7 cellular contexts compared by ENCODE assay signal in the genomic region with DNA sequence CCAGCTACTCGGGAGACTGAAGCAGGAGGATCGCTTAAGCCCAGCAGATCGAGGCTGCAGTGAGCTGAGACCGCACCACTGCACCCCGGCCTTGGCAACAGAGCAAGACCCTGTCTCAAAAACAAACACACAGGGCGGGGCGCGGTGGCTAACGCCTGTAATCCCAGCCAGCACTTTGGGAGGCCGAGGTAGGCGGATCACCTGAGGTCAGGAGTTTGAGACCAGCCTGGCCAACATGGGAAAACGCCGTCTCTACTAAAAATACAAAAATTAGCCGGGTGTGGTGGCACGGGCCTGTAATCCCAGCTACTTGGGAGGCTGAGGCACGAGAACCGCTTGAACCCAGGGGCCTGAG. TPM values are rescaled to one million over a fixed set of nuclear protein-coding genes. Genes with fewer than 3 reads are reported as not detected.
DNase-seq lines count a peak whose midpoint lies in the region; ATAC-seq, FAIRE-seq and TF ChIP-seq lines count a peak whose summit lies in the region.
"Not testable (repeated sequence)": the region's sequence is repeated elsewhere in the genome, so short reads cannot be mapped to it uniquely, and the experiment has no call there.

No MANE protein-coding gene starts in this region.

- H3K79me2 ChIP-seq in astrocyte (ENCODE audit: insufficient read depth, low read length): not testable (repeated sequence)

- intact Hi-C loops in esophagus muscularis mucosa (cut with DNase I): loop anchor here (10.0 kb wide), 1 partner anchor 64 kb away; a partner anchor contains a TSS
- intact Hi-C loops in sigmoid colon (cut with DNase I): not testable (repeated sequence)

- FAIRE-seq in astrocyte (lab: Jason Lieb, UNC): not testable (repeated sequence)

- H3K27me3 Mint-ChIP-seq in astrocyte (ENCODE audit: low read depth, unreplicated experiment): peaks cover 48% of the 10 kb centered on the region
- peaks cover 27% of the 10 kb centered on the region for H3K27me3 Mint-ChIP-seq in neural crest cell (ENCODE audit: low read depth)

- H3K4me3 ChIP-seq in HUES64 (ENCODE audit: low read length) (peak overlapping the region; percentile 47; the same call in 1 of the 2 replicates), esophagus muscularis mucosa (peak overlapping the region in 3 of 4 donors; percentile 54 to 62 (median 55)), sigmoid colon (peak overlapping the region in 3 of 4 donors; percentile 42 to 60 (median 58)), thoracic aorta (peak overlapping the region; percentile 75)
- H3K4me3 ChIP-seq in astrocyte (ENCODE audit: insufficient read depth, low read depth, low read length): not testable (repeated sequence)

- not testable (repeated sequence) for H3K9ac ChIP-seq in HUES64 (ENCODE audit: low read depth, low read length); astrocyte (ENCODE audit: low read length)

- not testable (repeated sequence) for H4K20me1 ChIP-seq in astrocyte (ENCODE audit: insufficient read depth, low read length)

- WGBS in HUES64: 95% methylated on average over 17 of the region's 17 CpGs
- 95% methylated on average over 15 of the region's 17 CpGs for WGBS in esophagus muscularis mucosa
- WGBS in sigmoid colon, 2 donors: 76 to 93% methylated on average over 17 of the region's 17 CpGs

- H3K4me3 Mint-ChIP-seq in astrocyte (ENCODE audit: unreplicated experiment) (peak overlapping the region; percentile 73), neural crest cell (peak overlapping the region; percentile 77)

- not testable (repeated sequence) for H3K27ac Mint-ChIP-seq in astrocyte (ENCODE audit: unreplicated experiment); neural crest cell (ENCODE audit: unreplicated experiment)

- not testable (repeated sequence) for TF ChIP-seq CTCF in astrocyte (IDR thresholded peaks at IDR 0.05; ENCODE audit: insufficient read depth, low read depth, low read length); esophagus muscularis mucosa (IDR thresholded peaks at IDR 0.05); neural crest cell (conservative IDR thresholded peaks at IDR 0.05); sigmoid colon (IDR thresholded peaks at IDR 0.05); thoracic aorta (IDR thresholded peaks at IDR 0.05)

- peak overlapping the region; percentile 82 for H3K4me2 ChIP-seq in astrocyte (ENCODE audit: low read length)

- H3K4me1 ChIP-seq in HUES64 (ENCODE audit: insufficient read depth, low read length); astrocyte (ENCODE audit: insufficient read depth, low read length); thoracic aorta (ENCODE audit: control insufficient read depth in 1 of 2, low read depth in 2 of 2): not testable (repeated sequence)
- H3K4me1 ChIP-seq in esophagus muscularis mucosa (peaks cover 0 to 13% (median 12%) of the 10 kb centered on the region in 4 donors), sigmoid colon (peaks cover 0 to 17% (median 9%) of the 10 kb centered on the region in 4 donors)

- not testable (repeated sequence) for H2AFZ ChIP-seq in astrocyte (ENCODE audit: low read depth, low read length)

- peaks cover 29% of the 10 kb centered on the region for H3K27me3 ChIP-seq in HUES64 (ENCODE audit: insufficient read depth, low read length)
- H3K27me3 ChIP-seq in astrocyte (ENCODE audit: insufficient read depth, low read length): peaks cover 37% of the 10 kb centered on the region
- H3K27me3 ChIP-seq in esophagus muscularis mucosa: peaks cover 0 to 32% (median 5%) of the 10 kb centered on the region in 4 donors
- H3K27me3 ChIP-seq in sigmoid colon; thoracic aorta (replicated peaks; ENCODE audit: insufficient read depth): not testable (repeated sequence)

- not testable (repeated sequence) for TF ChIP-seq POLR2A in esophagus muscularis mucosa (IDR thresholded peaks at IDR 0.05; ENCODE audit: low read depth); sigmoid colon (IDR thresholded peaks at IDR 0.05)

- not testable (repeated sequence) for DNase-seq in astrocyte (ENCODE audit: low read depth); esophagus muscularis mucosa (ENCODE audit: extremely low spot score); neural crest cell (ENCODE audit: low read depth, low spot score); sigmoid colon; thoracic aorta (ENCODE audit: low spot score)
- DNase-seq in mesenteric fat pad (ENCODE audit: low spot score): peak; percentile 59

- not testable (repeated sequence) for H3K36me3 Mint-ChIP-seq in astrocyte (ENCODE audit: low read depth, unreplicated experiment); neural crest cell (ENCODE audit: low read depth)

- TF ChIP-seq EP300 in esophagus muscularis mucosa (IDR thresholded peaks at IDR 0.05); sigmoid colon (IDR thresholded peaks at IDR 0.05): not testable (repeated sequence)

- not testable (repeated sequence) for H3K27ac ChIP-seq in HUES64 (ENCODE audit: low read depth, low read length); astrocyte (ENCODE audit: low read depth, low read length); esophagus muscularis mucosa (replicated peaks in 1 of 4); sigmoid colon; thoracic aorta

- not testable (repeated sequence) for H3K36me3 ChIP-seq in HUES64 (ENCODE audit: insufficient read depth, low read length); astrocyte (ENCODE audit: insufficient read depth, low read length); esophagus muscularis mucosa; sigmoid colon; thoracic aorta

- not testable (repeated sequence) for H3K4me1 Mint-ChIP-seq in astrocyte (ENCODE audit: low read depth, unreplicated experiment); neural crest cell

- H3K9me3 Mint-ChIP-seq in astrocyte (ENCODE audit: unreplicated experiment); neural crest cell: not testable (repeated sequence)

- H3K9me3 ChIP-seq in HUES64 (ENCODE audit: insufficient read depth, low read depth, low read length); astrocyte (ENCODE audit: insufficient read depth, low read depth, low read length); esophagus muscularis mucosa; sigmoid colon; thoracic aorta: not testable (repeated sequence)

- ATAC-seq in thoracic aorta (ENCODE audit: insufficient number of reproducible peaks, low FRiP score, low read depth): not testable (repeated sequence)

RNA-seq across cellular contexts. Expression of a gene that starts 46.9 kb away (rescaled TPM):
- polyA plus RNA-seq in HUES64 (2013, experiment 1 of 2): 1.3 TPM
- polyA plus RNA-seq in HUES64 (2013, experiment 2 of 2): 2.0 TPM
- total RNA-seq in astrocyte (0.17 and 0.75 TPM in 2 replicates), esophagus muscularis mucosa (1 to 10 TPM in 1 of 4 donors, under 1 TPM in 1, not detected in 2; 0.17 to 1.8 TPM), mesenteric fat pad (7.0 TPM), neural crest cell (4.1 and 4.3 TPM in 2 replicates), sigmoid colon (1 to 10 TPM in 2 of 4 donors, under 1 TPM in 2; 0.82 to 8.2 (median 2.5) TPM), thoracic aorta (10 to 100 TPM in 1 of 2 donors, 1 to 10 TPM in 1; 4.1 to 17.0 TPM)
- 1 to 10 TPM in 2 of 3 donors, under 1 TPM in 1; 0.82 to 3.7 (median 1.2) TPM for polyA plus RNA-seq in sigmoid colon
